Comparison of ENCODE assay signal across 1 cellular context in the genomic region with DNA sequence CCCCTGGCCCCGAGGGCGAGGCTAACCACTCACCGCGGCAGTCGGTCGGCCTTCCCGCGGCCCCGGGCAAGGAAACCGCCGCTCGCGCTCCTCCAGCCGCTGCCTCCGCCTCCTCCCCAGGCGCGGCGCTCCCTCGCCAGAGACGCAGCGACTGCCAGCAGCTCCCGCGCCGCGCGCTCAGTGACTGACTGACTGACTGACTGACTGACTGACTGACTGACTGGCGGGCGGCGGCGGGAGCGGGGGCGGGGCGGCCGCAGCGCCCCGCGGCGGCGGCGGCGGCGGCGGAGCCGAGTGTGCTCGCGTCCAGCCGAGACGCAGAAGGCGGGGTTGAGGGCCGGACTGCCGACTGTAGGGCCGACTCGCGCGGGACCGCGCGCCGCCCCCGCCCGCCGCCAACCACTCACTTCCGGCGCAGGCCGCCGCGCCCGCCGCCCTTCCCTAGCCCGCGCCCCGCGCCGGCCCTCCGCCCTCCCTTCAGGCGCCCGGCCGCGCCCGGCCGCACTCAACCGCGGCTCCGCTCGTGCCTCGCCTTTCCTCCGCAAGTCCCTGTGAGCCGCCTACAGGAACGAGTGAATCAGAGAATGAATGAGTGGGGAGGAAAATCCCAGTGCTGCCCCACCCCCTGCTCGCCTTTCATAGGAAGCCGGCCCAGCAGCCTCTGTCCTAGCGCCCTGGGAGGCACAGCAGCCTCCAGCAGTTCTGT.
A peak's percentile ranks its signal among the peaks of the same experiment; 100 is the strongest.
TF ChIP-seq lines count a peak whose summit lies in the region.

A gene with protein sequence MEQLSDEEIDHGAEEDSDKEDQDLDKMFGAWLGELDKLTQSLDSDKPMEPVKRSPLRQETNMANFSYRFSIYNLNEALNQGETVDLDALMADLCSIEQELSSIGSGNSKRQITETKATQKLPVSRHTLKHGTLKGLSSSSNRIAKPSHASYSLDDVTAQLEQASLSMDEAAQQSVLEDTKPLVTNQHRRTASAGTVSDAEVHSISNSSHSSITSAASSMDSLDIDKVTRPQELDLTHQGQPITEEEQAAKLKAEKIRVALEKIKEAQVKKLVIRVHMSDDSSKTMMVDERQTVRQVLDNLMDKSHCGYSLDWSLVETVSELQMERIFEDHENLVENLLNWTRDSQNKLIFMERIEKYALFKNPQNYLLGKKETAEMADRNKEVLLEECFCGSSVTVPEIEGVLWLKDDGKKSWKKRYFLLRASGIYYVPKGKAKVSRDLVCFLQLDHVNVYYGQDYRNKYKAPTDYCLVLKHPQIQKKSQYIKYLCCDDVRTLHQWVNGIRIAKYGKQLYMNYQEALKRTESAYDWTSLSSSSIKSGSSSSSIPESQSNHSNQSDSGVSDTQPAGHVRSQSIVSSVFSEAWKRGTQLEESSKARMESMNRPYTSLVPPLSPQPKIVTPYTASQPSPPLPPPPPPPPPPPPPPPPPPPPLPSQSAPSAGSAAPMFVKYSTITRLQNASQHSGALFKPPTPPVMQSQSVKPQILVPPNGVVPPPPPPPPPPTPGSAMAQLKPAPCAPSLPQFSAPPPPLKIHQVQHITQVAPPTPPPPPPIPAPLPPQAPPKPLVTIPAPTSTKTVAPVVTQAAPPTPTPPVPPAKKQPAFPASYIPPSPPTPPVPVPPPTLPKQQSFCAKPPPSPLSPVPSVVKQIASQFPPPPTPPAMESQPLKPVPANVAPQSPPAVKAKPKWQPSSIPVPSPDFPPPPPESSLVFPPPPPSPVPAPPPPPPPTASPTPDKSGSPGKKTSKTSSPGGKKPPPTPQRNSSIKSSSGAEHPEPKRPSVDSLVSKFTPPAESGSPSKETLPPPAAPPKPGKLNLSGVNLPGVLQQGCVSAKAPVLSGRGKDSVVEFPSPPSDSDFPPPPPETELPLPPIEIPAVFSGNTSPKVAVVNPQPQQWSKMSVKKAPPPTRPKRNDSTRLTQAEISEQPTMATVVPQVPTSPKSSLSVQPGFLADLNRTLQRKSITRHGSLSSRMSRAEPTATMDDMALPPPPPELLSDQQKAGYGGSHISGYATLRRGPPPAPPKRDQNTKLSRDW (minus strand): TSS at position 224 of the 706 bp plus-strand sequence. CDS start 39,948 bp downstream, outside the sequence.

TF ChIP-seq in HepG2, 621 proteins besides CTCF, POLR2A, EP300 and RAD21 (continued from another document):
- TF ChIP-seq ZSCAN21 (CRISPR knock-in tag; IDR thresholded peaks at IDR 0.05; ENCODE audit: borderline replicate concordance): no peak; the same call in 1 of the 2 replicates
- no peak for TF ChIP-seq ZNF562 (CRISPR knock-in tag; IDR thresholded peaks at IDR 0.05; ENCODE audit: borderline replicate concordance)
- TF ChIP-seq ZNF264 (CRISPR knock-in tag; IDR thresholded peaks at IDR 0.05): peak; percentile 62; the same call in 1 of the 2 replicates
- TF ChIP-seq SOX6 (IDR thresholded peaks at IDR 0.05): no peak
- TF ChIP-seq SOX6 (CRISPR knock-in tag; IDR thresholded peaks at IDR 0.05): peak; percentile 75
- TF ChIP-seq, protein P1, sequence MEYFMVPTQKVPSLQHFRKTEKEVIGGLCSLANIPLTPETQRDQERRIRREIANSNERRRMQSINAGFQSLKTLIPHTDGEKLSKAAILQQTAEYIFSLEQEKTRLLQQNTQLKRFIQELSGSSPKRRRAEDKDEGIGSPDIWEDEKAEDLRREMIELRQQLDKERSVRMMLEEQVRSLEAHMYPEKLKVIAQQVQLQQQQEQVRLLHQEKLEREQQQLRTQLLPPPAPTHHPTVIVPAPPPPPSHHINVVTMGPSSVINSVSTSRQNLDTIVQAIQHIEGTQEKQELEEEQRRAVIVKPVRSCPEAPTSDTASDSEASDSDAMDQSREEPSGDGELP (IDR thresholded peaks at IDR 0.05; ENCODE audit: borderline replicate concordance, low read depth): no peak; the same call in 1 of the 2 replicates
- TF ChIP-seq PTBP1 (IDR thresholded peaks at IDR 0.05; ENCODE audit: low read depth, low read length, poor library complexity, severe bottlenecking): peak; percentile 89
- 0 out of 2 replicates have a peak, but pooled peaks have one; percentile 60 for TF ChIP-seq ZNF20 (CRISPR knock-in tag; IDR thresholded peaks at IDR 0.05)
- TF ChIP-seq, protein P2, sequence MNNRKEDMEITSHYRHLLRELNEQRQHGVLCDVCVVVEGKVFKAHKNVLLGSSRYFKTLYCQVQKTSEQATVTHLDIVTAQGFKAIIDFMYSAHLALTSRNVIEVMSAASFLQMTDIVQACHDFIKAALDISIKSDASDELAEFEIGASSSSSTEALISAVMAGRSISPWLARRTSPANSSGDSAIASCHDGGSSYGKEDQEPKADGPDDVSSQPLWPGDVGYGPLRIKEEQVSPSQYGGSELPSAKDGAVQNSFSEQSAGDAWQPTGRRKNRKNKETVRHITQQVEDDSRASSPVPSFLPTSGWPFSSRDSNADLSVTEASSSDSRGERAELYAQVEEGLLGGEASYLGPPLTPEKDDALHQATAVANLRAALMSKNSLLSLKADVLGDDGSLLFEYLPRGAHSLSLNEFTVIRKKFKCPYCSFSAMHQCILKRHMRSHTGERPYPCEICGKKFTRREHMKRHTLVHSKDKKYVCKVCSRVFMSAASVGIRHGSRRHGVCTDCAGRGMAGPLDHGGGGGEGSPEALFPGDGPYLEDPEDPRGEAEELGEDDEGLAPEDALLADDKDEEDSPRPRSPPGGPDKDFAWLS (CRISPR knock-in tag; IDR thresholded peaks at IDR 0.05; ENCODE audit: borderline replicate concordance): 0 out of 2 replicates have a peak, but pooled peaks have one; percentile 84
- no peak for TF ChIP-seq FOXA1 (IDR thresholded peaks at IDR 0.05)
- TF ChIP-seq FOXA1 (CRISPR knock-in tag; IDR thresholded peaks at IDR 0.05): no peak
- TF ChIP-seq ZC3H13 (CRISPR knock-in tag; IDR thresholded peaks at IDR 0.05): no peak
- no peak for TF ChIP-seq NR2F6 (IDR thresholded peaks at IDR 0.05)
- TF ChIP-seq NR2F6 (CRISPR knock-in tag; IDR thresholded peaks at IDR 0.05): no peak
- peak; percentile 81 for TF ChIP-seq GABPB1 (CRISPR knock-in tag; IDR thresholded peaks at IDR 0.05)
- no peak for TF ChIP-seq STAT5B (CRISPR knock-in tag; IDR thresholded peaks at IDR 0.05)
- peak; percentile 78; the same call in 1 of the 2 replicates for TF ChIP-seq ZNF790 (CRISPR knock-in tag; IDR thresholded peaks at IDR 0.05; ENCODE audit: borderline replicate concordance)
- TF ChIP-seq HOXD1 (CRISPR knock-in tag; IDR thresholded peaks at IDR 0.05): no peak
- TF ChIP-seq U2AF2 (IDR thresholded peaks at IDR 0.05; ENCODE audit: low read depth, low read length): no peak
- no peak for TF ChIP-seq ZNF629 (CRISPR knock-in tag; conservative IDR thresholded peaks at IDR 0.05)
- TF ChIP-seq, protein P3, sequence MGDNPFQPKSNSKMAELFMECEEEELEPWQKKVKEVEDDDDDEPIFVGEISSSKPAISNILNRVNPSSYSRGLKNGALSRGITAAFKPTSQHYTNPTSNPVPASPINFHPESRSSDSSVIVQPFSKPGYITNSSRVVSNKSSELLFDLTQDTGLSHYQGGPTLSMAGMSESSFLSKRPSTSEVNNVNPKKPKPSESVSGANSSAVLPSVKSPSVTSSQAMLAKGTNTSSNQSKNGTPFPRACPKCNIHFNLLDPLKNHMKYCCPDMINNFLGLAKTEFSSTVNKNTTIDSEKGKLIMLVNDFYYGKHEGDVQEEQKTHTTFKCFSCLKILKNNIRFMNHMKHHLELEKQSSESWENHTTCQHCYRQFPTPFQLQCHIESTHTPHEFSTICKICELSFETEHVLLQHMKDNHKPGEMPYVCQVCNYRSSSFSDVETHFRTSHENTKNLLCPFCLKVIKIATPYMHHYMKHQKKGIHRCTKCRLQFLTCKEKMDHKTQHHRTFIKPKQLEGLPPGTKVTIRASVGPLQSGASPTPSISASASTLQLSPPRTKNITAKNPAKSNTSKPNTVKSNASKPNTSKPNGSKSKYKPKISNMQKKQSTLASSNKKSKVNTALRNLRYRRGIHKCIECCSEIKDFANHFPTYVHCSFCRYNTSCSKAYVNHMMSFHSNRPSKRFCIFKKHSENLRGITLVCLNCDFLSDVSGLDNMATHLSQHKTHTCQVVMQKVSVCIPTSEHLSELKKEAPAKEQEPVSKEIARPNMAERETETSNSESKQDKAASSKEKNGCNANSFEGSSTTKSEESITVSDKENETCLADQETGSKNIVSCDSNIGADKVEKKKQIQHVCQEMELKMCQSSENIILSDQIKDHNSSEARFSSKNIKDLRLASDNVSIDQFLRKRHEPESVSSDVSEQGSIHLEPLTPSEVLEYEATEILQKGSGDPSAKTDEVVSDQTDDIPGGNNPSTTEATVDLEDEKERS (CRISPR knock-in tag; IDR thresholded peaks at IDR 0.05): peak; percentile 72; the same call in 1 of the 2 replicates
- peak; percentile 87; the same call in 1 of the 2 replicates for TF ChIP-seq ZNF724P (CRISPR knock-in tag; IDR thresholded peaks at IDR 0.05; ENCODE audit: borderline replicate concordance)
- TF ChIP-seq ATF7 (IDR thresholded peaks at IDR 0.05): no peak
- TF ChIP-seq ATF7 (CRISPR knock-in tag; IDR thresholded peaks at IDR 0.05): no peak; the same call in 1 of the 2 replicates
- TF ChIP-seq ZNF564 (CRISPR knock-in tag; IDR thresholded peaks at IDR 0.05): peak; percentile 20; the same call in 1 of the 2 replicates
- 0 out of 2 replicates have a peak, but pooled peaks have one; percentile 24 for TF ChIP-seq ZNF619 (CRISPR knock-in tag; IDR thresholded peaks at IDR 0.05)
- TF ChIP-seq NCOR1 (IDR thresholded peaks at IDR 0.05; ENCODE audit: borderline replicate concordance, low read length): no peak
- TF ChIP-seq ETV5 (CRISPR knock-in tag; IDR thresholded peaks at IDR 0.05; ENCODE audit: borderline replicate concordance): peak; percentile 59; the same call in 1 of the 2 replicates
TF ChIP-seq in HepG2: peak in this region for 186.
